8 cellular contexts compared by ENCODE assay signal in genomic region chr7:74401137-74401859, GRCh38. TPM values are rescaled to one million over a fixed set of nuclear protein-coding genes. Genes with fewer than 3 reads are reported as not detected.
DNase-seq lines count a peak whose midpoint lies in the region; ATAC-seq lines count a peak whose summit lies in the region.

No MANE protein-coding gene starts in this region.

- H3K36me3 Mint-ChIP-seq in activated CD4-positive, alpha-beta memory T cell treated with anti-CD3 and anti-CD28 coated beads, Interleukin-2, amount 10 ng/mL, durations not matched to agents 7 days and 5 days (ENCODE audit: low read depth): no peaks in the 10 kb centered on the region

- H3K4me1 Mint-ChIP-seq in activated CD4-positive, alpha-beta memory T cell treated with anti-CD3 and anti-CD28 coated beads, Interleukin-2, amount 10 ng/mL, durations not matched to agents 7 days and 5 days: no peaks in the 10 kb centered on the region

- ATAC-seq in GM18867 (IDR thresholded peaks at IDR 0.05; ENCODE audit: unreplicated experiment) (peak; percentile 39), HG03439 (IDR thresholded peaks at IDR 0.05; ENCODE audit: unreplicated experiment) (no peak)

- no peak overlapping the region for H3K27ac Mint-ChIP-seq in activated CD4-positive, alpha-beta memory T cell treated with anti-CD3 and anti-CD28 coated beads, Interleukin-2, amount 10 ng/mL, durations not matched to agents 7 days and 5 days

- H3K27me3 Mint-ChIP-seq in activated CD4-positive, alpha-beta memory T cell treated with anti-CD3 and anti-CD28 coated beads, Interleukin-2, amount 10 ng/mL, durations not matched to agents 7 days and 5 days: no peaks in the 10 kb centered on the region

- DNase-seq in AG08396 (ENCODE audit: low spot score) (peak; percentile 82), NCI-H460 (ENCODE audit: extremely low read depth, low read depth) (peak; percentile 73), midbrain (lab: John Stamatoyannopoulos, UW) (peak; percentile 74)
- DNase-seq in activated CD4-positive, alpha-beta memory T cell treated with anti-CD3 and anti-CD28 coated beads, Interleukin-2, amount 10 ng/mL, durations not matched to agents 7 days and 5 days: peak; percentile 75
- DNase-seq in effector CD8-positive, alpha-beta T cell (lab: John Stamatoyannopoulos, UW): peak; percentile 60
- DNase-seq in stimulated activated CD8-positive, alpha-beta memory T cell treated with anti-CD3 and anti-CD28 coated beads, Interleukin-4, amount 100 ng/mL, for 24 hours (ENCODE audit: low read depth): peak; percentile 60

- POLR2A ChIA-PET in activated CD4-positive, alpha-beta memory T cell treated with anti-CD3 and anti-CD28 coated beads, Interleukin-2, amount 10 ng/mL, durations not matched to agents 7 days and 5 days (lab: Charles Lee): interaction anchor here (1.4 to 2.4 kb wide), 3 partner anchors 192 to 226 kb away, joined by 3 to 14 read pairs (median 6); partner anchors contain the start of gene LAT2

- CTCF ChIA-PET in activated CD4-positive, alpha-beta memory T cell treated with anti-CD3 and anti-CD28 coated beads, Interleukin-2, amount 10 ng/mL, durations not matched to agents 7 days and 5 days (lab: Charles Lee): interaction anchor here (0.5 to 3.7 kb wide), 41 partner anchors 9 to 563 kb away, joined by 3 to 170 read pairs (median 4); partner anchors contain the start of gene LAT2

- no peak overlapping the region for H3K4me3 Mint-ChIP-seq in activated CD4-positive, alpha-beta memory T cell treated with anti-CD3 and anti-CD28 coated beads, Interleukin-2, amount 10 ng/mL, durations not matched to agents 7 days and 5 days

- no peaks in the 10 kb centered on the region for H3K9me3 Mint-ChIP-seq in activated CD4-positive, alpha-beta memory T cell treated with anti-CD3 and anti-CD28 coated beads, Interleukin-2, amount 10 ng/mL, durations not matched to agents 7 days and 5 days

RNA-seq across cellular contexts. Expression of gene GTF2IRD1, which starts 52.4 kb away (rescaled TPM):
- 26.6 and 27.3 TPM in 2 replicates for total RNA-seq in NCI-H460 (2014; rRNA removed; shearing (Covaris generic))
- 19.9 and 22.8 TPM in 2 replicates for polyA plus RNA-seq in NCI-H460 (2014; cell fraction: nucleus; rRNA removed)
- total RNA-seq in activated CD4-positive, alpha-beta memory T cell treated with anti-CD3 and anti-CD28 coated beads, Interleukin-2, amount 10 ng/mL, durations not matched to agents 7 days and 5 days: 1 to 10 TPM; 4.0 to 4.6 TPM
